In the genomic region with DNA sequence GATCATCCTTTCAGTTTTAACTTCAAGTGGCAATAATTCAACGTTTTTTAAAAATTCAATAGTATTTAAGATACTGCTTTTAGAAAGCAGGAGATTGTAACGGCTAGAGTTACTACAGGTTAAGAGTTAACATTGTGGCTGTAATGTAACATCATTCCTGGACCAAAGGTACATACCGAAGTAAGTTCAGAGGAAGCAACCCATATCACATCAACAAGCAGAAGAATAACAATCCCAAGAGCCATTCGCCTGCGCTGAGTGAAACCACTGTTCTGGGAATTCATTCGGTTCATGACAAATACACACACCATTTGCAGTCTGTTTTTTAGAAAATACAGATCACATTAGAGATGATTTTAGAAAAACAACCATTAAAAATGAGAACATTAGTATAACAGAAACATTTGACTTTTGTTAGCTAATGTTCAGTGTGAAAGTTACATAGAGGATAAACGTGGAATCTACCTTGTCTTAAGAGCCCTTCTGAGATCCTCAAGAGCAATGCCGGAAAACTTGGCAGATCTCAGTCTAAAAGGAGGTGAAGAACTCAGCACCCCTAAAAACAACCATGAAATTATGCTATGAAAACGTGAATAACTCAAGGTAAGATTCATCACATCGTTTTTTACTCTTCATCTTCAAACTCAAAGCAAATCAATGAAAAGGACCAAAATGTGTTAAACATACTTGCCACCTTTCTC, we compare ENCODE assay signal across 8 cellular contexts. TPM values are rescaled to one million over a fixed set of nuclear protein-coding genes. Genes with fewer than 3 reads are reported as not detected.
DNase-seq lines count a peak whose midpoint lies in the region; ATAC-seq, FAIRE-seq and TF ChIP-seq lines count a peak whose summit lies in the region.

No MANE protein-coding gene starts in this region.

- peaks cover 21% of the 10 kb centered on the region for H3K4me1 Mint-ChIP-seq in neural crest cell

- H3K56ac ChIP-seq in H1 (replicated peaks; ENCODE audit: insufficient read length, low read depth, low read length), result no peak overlapping the region

- peak overlapping the region; percentile 75 to 94 (median 90) for H3K4me3 ChIP-seq in H1 (ENCODE audit: extremely low read depth in 1 of 4, insufficient read depth in 2 of 4, low read depth in 3 of 4, low read length in 4 of 4)

- TF ChIP-seq RAD21 in H1 (IDR thresholded peaks at IDR 0.05 in 1 of 2, conservative IDR thresholded peaks at IDR 0.05 in 1 of 2; ENCODE audit: low read depth in 2 of 2, low read length in 2 of 2), result no peak

- in situ Hi-C loops in G401 (cut with HindIII; ENCODE audit: low sequenced_read_pairs), result no loop called here

- H3K18ac ChIP-seq in H1 (ENCODE audit: extremely low read depth, low read length), result no peak overlapping the region

- POLR2A ChIA-PET in H1 (lab: Charles Lee; ENCODE audit: partially characterized antibody), result no interaction called here

- peaks cover 0 to 9% (median 0%) of the 10 kb centered on the region in 4 experiments; a peak in 1 of 8 replicates for H3K36me3 ChIP-seq in H1 (ENCODE audit: control insufficient read depth in 2 of 4, insufficient read depth in 4 of 4, low read length in 3 of 4)

- peaks cover 11% of the 10 kb centered on the region for H3K23me2 ChIP-seq in H1 (ENCODE audit: low read depth, low read length)

- H3K9me3 ChIP-seq in H1 (ENCODE audit: insufficient read depth in 2 of 2, low read depth in 1 of 2, low read length in 1 of 2), result no peaks in the 10 kb centered on the region

- H2BK5ac ChIP-seq in H1 (ENCODE audit: low read depth, low read length), result no peak overlapping the region

- H3K79me2 ChIP-seq in H1 (ENCODE audit: control insufficient read depth in 1 of 2, insufficient read depth in 2 of 2, low read length in 2 of 2), result peaks cover 4 to 17% of the 10 kb centered on the region in 2 experiments; a peak in 2 of 4 replicates

- peak overlapping the region; percentile 77 to 90 for H3K4me2 ChIP-seq in H1 (ENCODE audit: insufficient read depth in 1 of 2, low read depth in 2 of 2, low read length in 2 of 2)

- no peak overlapping the region for H3K27ac Mint-ChIP-seq in neural crest cell (ENCODE audit: unreplicated experiment)

- peak; percentile 15 for DNase-seq in G401 (ENCODE audit: low spot score)
- DNase-seq in NCI-H69 (lab: John Stamatoyannopoulos, UW), result peak; percentile 25
- no peak for DNase-seq in H1 (ENCODE audit: low read depth in 1 of 2, low spot score in 2 of 2)
- DNase-seq in neural crest cell (ENCODE audit: low read depth, low spot score), result no peak
- DNase-seq in effector CD8-positive, alpha-beta T cell (lab: John Stamatoyannopoulos, UW), result no peak
- DNase-seq in SHP77 treated with DMSO at 0.1 percent for 48 hours (lab: John Stamatoyannopoulos, UW), result no peak
- no peak for DNase-seq in activated gamma-delta T cell (lab: John Stamatoyannopoulos, UW)

- TF ChIP-seq EP300 in H1 (IDR thresholded peaks at IDR 0.05; ENCODE audit: borderline replicate concordance in 1 of 2, low read depth in 2 of 2, low read length in 2 of 2), result no peak

- peaks cover 0 to 7% of the 10 kb centered on the region in 2 experiments for H4K20me1 ChIP-seq in H1 (replicated peaks in 1 of 2; ENCODE audit: control insufficient read depth in 1 of 2, insufficient read depth in 2 of 2, low read length in 2 of 2)

- H3K27me3 Mint-ChIP-seq in neural crest cell (ENCODE audit: low read depth), result no peaks in the 10 kb centered on the region

- H3K4me1 ChIP-seq in H1 (replicated peaks in 1 of 4; ENCODE audit: control insufficient read depth in 3 of 4, insufficient read depth in 4 of 4, low read length in 3 of 4), result no peaks in the 10 kb centered on the region; a peak in 2 of 7 replicates

- H2BK15ac ChIP-seq in H1 (ENCODE audit: low read length), result no peak overlapping the region

- no peak overlapping the region for H3K14ac ChIP-seq in H1 (ENCODE audit: insufficient read length)

- no peak overlapping the region for H2BK12ac ChIP-seq in H1 (ENCODE audit: low read depth, low read length)

- H2AFZ ChIP-seq in H1 (ENCODE audit: low read length), result no peak overlapping the region

- H2AK5ac ChIP-seq in H1 (ENCODE audit: low read depth, low read length), result no peak overlapping the region

- H3K36me3 Mint-ChIP-seq in neural crest cell (ENCODE audit: low read depth), result peaks cover 9% of the 10 kb centered on the region

- no peak for ATAC-seq in GM19452 (IDR thresholded peaks at IDR 0.05; ENCODE audit: unreplicated experiment)

- 73% methylated on average over 10 of the region's 10 CpGs; no CpG with 5 or more reads in 1 of the 2 experiments for WGBS in H1 (ENCODE audit: extremely low coverage in 1 of 2, insufficient coverage in 1 of 2, insufficient read length in 1 of 2, insufficient replicate concordance in 2 of 2, low coverage in 1 of 2, low lambda C conversion rate in 2 of 2, missing lambda C conversion rate in 1 of 2), 2 experiments

- CTCF ChIA-PET in H1 (lab: Charles Lee; ENCODE audit: partially characterized antibody), result no interaction called here

- no peak overlapping the region for H4K5ac ChIP-seq in H1 (ENCODE audit: insufficient read length, low read depth, low read length)

- peak overlapping the region in 2 of 4 experiments; percentile 57 to 87; a peak in 3 of 7 replicates for H3K9ac ChIP-seq in H1 (replicated peaks in 1 of 4; ENCODE audit: extremely low read depth in 1 of 4, low read depth in 3 of 4, low read length in 3 of 4)

- no peak for FAIRE-seq in H1 (lab: Jason Lieb, UNC)

- H3K9me3 Mint-ChIP-seq in neural crest cell, result no peaks in the 10 kb centered on the region

- H3K79me1 ChIP-seq in H1 (ENCODE audit: low read depth, low read length), result no peaks in the 10 kb centered on the region

- H3K4me3 Mint-ChIP-seq in neural crest cell, result peak overlapping the region; percentile 95

- no peak for TF ChIP-seq CTCF in H1 (IDR thresholded peaks at IDR 0.05; ENCODE audit: control extremely low read depth in 1 of 3, insufficient read depth in 1 of 3, low read depth in 1 of 3, low read length in 3 of 3)
- TF ChIP-seq CTCF in neural crest cell (conservative IDR thresholded peaks at IDR 0.05), result no peak

- H3K23ac ChIP-seq in H1 (ENCODE audit: insufficient read length), result no peak overlapping the region

- no peak overlapping the region for H2BK20ac ChIP-seq in H1 (ENCODE audit: low read length)

- no peak overlapping the region for H4K91ac ChIP-seq in H1 (replicated peaks; ENCODE audit: insufficient read length, low read length)

- no peak overlapping the region for H3K27ac ChIP-seq in H1 (ENCODE audit: low read depth, low read length)

- no peak overlapping the region for H4K8ac ChIP-seq in H1 (ENCODE audit: extremely low read depth, insufficient read depth, low read length)

- H3K4ac ChIP-seq in H1 (replicated peaks; ENCODE audit: insufficient read length, low read depth, low read length), result no peak overlapping the region

- TF ChIP-seq POLR2A in H1 (IDR thresholded peaks at IDR 0.05; ENCODE audit: control extremely low read depth in 1 of 2, low read depth in 2 of 2, low read length in 2 of 2), result no peak

- H3K27me3 ChIP-seq in H1 (replicated peaks in 1 of 4; ENCODE audit: control insufficient read depth in 3 of 4, extremely low read depth in 1 of 4, insufficient read depth in 3 of 4, low read length in 3 of 4), result no peaks in the 10 kb centered on the region

- no peak overlapping the region for H2BK120ac ChIP-seq in H1 (replicated peaks; ENCODE audit: low read depth, low read length)

TF ChIP-seq in H1, 55 proteins besides CTCF, POLR2A, EP300 and RAD21:
- TF ChIP-seq HDAC6 (IDR thresholded peaks at IDR 0.05; ENCODE audit: low read depth, low read length) (no peak), BACH1 (IDR thresholded peaks at IDR 0.05; ENCODE audit: low read length) (no peak), SAP30 (IDR thresholded peaks at IDR 0.05; ENCODE audit: insufficient read depth, insufficient replicate concordance, low read length) (no peak), SIX5 (IDR thresholded peaks at IDR 0.05; ENCODE audit: low read depth, low read length) (no peak), GTF2F1 (IDR thresholded peaks at IDR 0.05; ENCODE audit: borderline replicate concordance, low read depth, low read length) (no peak), TAF1 (IDR thresholded peaks at IDR 0.05; ENCODE audit: low read depth, low read length) (no peak), SP2 (IDR thresholded peaks at IDR 0.05; ENCODE audit: low read length) (no peak), CTBP2 (IDR thresholded peaks at IDR 0.05; ENCODE audit: borderline replicate concordance, insufficient read depth, insufficient read length, low read length) (no peak)
- TF ChIP-seq, protein P1, sequence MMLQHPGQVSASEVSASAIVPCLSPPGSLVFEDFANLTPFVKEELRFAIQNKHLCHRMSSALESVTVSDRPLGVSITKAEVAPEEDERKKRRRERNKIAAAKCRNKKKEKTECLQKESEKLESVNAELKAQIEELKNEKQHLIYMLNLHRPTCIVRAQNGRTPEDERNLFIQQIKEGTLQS (IDR thresholded peaks at IDR 0.05; ENCODE audit: insufficient read depth, low read depth, low read length), result no peak
TF ChIP-seq in H1: peak in this region for 0.

RNA-seq across cellular contexts. Expression of a gene that starts 1.3 kb away (rescaled TPM):
- 57.5 and 116 TPM in 2 replicates for total RNA-seq in G401 (2014; rRNA removed; shearing (Covaris generic))
- 22.2 and 24.1 TPM in 2 replicates for total RNA-seq in H1 (2021; fragmentation: NEBNext Ultra II Directional; extraction: Animal tissue kit (Norgen Biotek cat#: 25700))
- polyA plus RNA-seq in H1 (2011; rRNA removed), result 6.6 and 11.8 TPM in 2 replicates
- polyA plus RNA-seq in H1 (2011; cell fraction: cytosol; rRNA removed), result 12.9 TPM
- polyA plus RNA-seq in H1 (2011; cell fraction: nucleus; rRNA removed), result 12.2 TPM
- polyA plus RNA-seq in H1 (2012, experiment 1 of 2), result 6.5 to 13.5 TPM (median 9.2 TPM) in 4 replicates
- polyA plus RNA-seq in H1 (2012, experiment 2 of 2), result 2.6 TPM
- polyA plus RNA-seq in H1 (2013, experiment 1 of 2), result 14.4 TPM
- polyA plus RNA-seq in H1 (2013, experiment 2 of 2), result 18.5 TPM
- polyA minus RNA-seq in H1 (2011; rRNA and poly(A)+ RNA removed), result 25.0 and 46.4 TPM in 2 replicates
- polyA minus RNA-seq in H1 (2011; cell fraction: cytosol; rRNA and poly(A)+ RNA removed), result 15.6 TPM
- polyA minus RNA-seq in H1 (2011; cell fraction: nucleus; rRNA and poly(A)+ RNA removed), result 53.7 TPM
- 28.1 and 30.6 TPM in 2 replicates for total RNA-seq in neural crest cell

Comparison
In these comparisons a context has a peak if more than half of its experiments do, and no peak if none do; other contexts are left out.
1. DNase-seq: peak in G401 (single experiment) and NCI-H69 (single experiment); none in H1 (0 of 2), neural crest cell (single experiment), effector CD8-positive, alpha-beta T cell (single experiment), SHP77 treated with DMSO at 0.1 percent for 48 hours (single experiment) and activated gamma-delta T cell (single experiment).